8 cellular contexts compared by ENCODE assay signal in the genomic region with DNA sequence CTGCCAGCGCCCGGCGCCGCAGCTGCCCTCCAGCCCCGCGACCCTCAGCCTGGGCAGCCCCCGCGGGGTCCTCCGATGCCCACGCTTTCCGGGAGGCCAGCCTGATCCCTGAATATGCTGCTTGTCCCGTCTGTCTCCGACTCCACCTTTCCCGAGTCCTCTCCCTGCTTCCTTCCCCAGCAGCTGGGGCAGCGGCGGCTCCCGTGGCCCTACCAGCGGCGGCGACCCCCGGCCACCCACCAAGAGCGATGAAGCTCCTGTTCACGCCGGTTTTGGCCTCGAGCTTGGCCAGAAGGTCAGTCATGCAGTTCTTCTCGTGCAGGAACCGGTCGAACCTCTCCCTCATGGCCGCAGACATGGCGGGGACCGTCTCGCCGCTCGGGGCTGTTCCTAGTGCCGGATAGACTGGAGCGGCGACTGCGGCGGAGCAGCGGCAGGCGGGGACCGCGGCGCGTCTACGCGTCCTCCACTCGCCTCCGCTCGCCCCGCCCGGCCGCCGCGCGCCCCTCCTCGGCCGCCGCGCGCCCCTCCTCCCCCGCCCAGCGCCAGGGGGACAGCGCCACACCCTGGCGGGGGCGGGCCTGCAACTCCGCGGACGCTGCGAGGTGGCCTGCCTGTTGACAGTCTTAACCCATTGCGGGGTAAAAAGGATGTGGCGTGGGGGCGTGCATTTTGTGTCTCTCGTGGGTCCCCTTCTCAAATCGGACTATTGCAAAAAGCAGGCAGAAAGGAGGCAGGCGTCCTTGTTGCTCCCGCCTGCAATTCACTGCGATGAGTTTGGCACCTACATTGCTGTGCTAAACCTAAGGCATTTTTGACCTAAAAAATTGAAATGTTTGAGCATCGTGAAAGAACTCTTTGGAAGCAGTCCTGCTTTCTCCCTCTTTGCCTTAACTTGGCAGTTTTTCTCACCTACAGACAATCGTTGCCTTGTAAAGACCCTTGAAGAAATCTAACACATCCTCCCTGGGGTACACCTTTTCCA. TPM values are rescaled to one million over a fixed set of nuclear protein-coding genes. Genes with fewer than 3 reads are reported as not detected.
A peak's percentile ranks its signal among the peaks of the same experiment; 100 is the strongest.
DNase-seq lines count a peak whose midpoint lies in the region; ATAC-seq lines count a peak whose summit lies in the region.

REEP5 (minus strand) TSS at position 395 of the 985 bp plus-strand sequence; CDS start at position 358, 37 bp downstream.

- DNase-seq in AG20443 (ENCODE audit: low spot score) (peak; percentile 96), NCI-H460 (ENCODE audit: extremely low read depth, low read depth) (peak; percentile 81), left colon (peak; percentile 82 to 88)
- peak; percentile 78 to 81 for DNase-seq in activated CD4-positive, alpha-beta T cell treated with anti-CD3 and anti-CD28 coated beads for 4 hours
- peak; percentile 83 to 86 for DNase-seq in stimulated activated CD4-positive, alpha-beta T cell treated with anti-CD3 and anti-CD28 coated beads, Interleukin-2, amount 100 ng/mL, for 24 hours

- H3K27ac ChIP-seq in cingulate gyrus (ENCODE audit: low read depth, low read length): peak within 1 kb of the TSS; percentile 93

- ATAC-seq in GM19025 (IDR thresholded peaks at IDR 0.05; ENCODE audit: low read depth, unreplicated experiment) (peak; percentile 60), HG03342 (IDR thresholded peaks at IDR 0.05; ENCODE audit: unreplicated experiment) (peak; percentile 63), left colon (peak; percentile 89)

- intact Hi-C loops in left colon (cut with DNase I, micrococcal nuclease): no loop called here

RNA-seq across cellular contexts. Expression of gene REEP5, which starts in this region (rescaled TPM):
- 58.2 and 61.3 TPM in 2 replicates for total RNA-seq in NCI-H460 (2014; rRNA removed; shearing (Covaris generic))
- 24.4 and 30.2 TPM in 2 replicates for polyA plus RNA-seq in NCI-H460 (2014; cell fraction: nucleus; rRNA removed)
- 10 to 100 TPM; 80.6 to 81.7 TPM for total RNA-seq in left colon

Comparison
In these comparisons a context has a peak if more than half of its experiments do, and no peak if none do; other contexts are left out.
1. Peak in every context shown above with its lines: DNase-seq, ATAC-seq and H3K27ac ChIP-seq.